ENCODE assay signal across 8 cellular contexts in the genomic region with DNA sequence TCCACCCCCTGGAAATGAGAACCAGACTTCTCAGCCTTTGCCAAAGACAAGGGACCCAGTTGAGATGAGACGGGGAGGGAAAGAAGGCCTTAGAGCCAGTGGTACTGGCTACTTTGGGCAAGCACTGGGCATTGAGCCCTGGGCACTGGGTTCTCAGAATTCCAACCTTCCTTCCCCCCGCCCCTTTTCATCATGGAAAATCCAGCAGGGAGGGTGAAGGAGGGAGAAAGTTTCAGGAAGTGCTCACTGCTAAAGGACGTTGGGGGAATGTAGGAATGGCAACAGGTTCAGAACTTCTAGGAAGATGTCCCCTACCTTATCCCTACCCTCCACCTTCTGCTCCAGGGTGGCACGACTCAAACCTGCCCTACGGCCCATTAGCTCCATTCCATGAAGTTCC. TPM values are rescaled to one million over a fixed set of nuclear protein-coding genes. Genes with fewer than 3 reads are reported as not detected.
DNase-seq lines count a peak whose midpoint lies in the region; ATAC-seq and TF ChIP-seq lines count a peak whose summit lies in the region.

No MANE protein-coding gene starts in this region.

- H3K4me3 Mint-ChIP-seq in activated T-helper 2 cell treated with anti-CD3 and anti-CD28 coated beads, Interferon-gamma antibody, Interleukin-2, Interleukin-4, amounts not matched to agents 10 μg/mL and 5 μg/mL and 100 μg/mL, durations not matched to agents 14 hours and 24 hours and 36 hours (ENCODE audit: low read depth): peak overlapping the region; percentile 97
- H3K4me3 Mint-ChIP-seq in stimulated activated effector memory CD8-positive, alpha-beta T cell treated with anti-CD3 and anti-CD28 coated beads, Interleukin-12 subunit alpha, Interleukin-12 subunit beta, amount 100 ng/mL, for 72 hours: peak overlapping the region; percentile 87

- H3K79me2 ChIP-seq in HCT116 (ENCODE audit: insufficient read depth, low read length): peaks cover 6% of the 10 kb centered on the region; the same call in 1 of the 2 replicates

- H3K27me3 ChIP-seq in HCT116 (ENCODE audit: insufficient read depth, low read length) (no peaks in the 10 kb centered on the region), HAP-1 (ENCODE audit: low read depth) (no peaks in the 10 kb centered on the region)

- H3K9me2 ChIP-seq in HCT116 (ENCODE audit: insufficient read depth): no peaks in the 10 kb centered on the region

- ATAC-seq in HCT116 (no peak), HG03565 (IDR thresholded peaks at IDR 0.05; ENCODE audit: unreplicated experiment) (no peak)
- ATAC-seq in stimulated activated effector memory CD8-positive, alpha-beta T cell treated with anti-CD3 and anti-CD28 coated beads, Interleukin-12 subunit alpha, Interleukin-12 subunit beta, amount 100 ng/mL, for 72 hours: no peak

- peak overlapping the region; percentile 93 for H3K9ac ChIP-seq in HCT116 (ENCODE audit: low read length)

- POLR2A ChIA-PET in HCT116 (lab: Charles Lee): interaction anchor here (1.1 to 3.0 kb wide), 3 partner anchors 9 to 40 kb away, joined by 3 to 14 read pairs (median 3); a partner anchor contains a TSS

- no peak for TF ChIP-seq RAD21 in HCT116 (IDR thresholded peaks at IDR 0.05; ENCODE audit: low read depth)

- H4K20me1 ChIP-seq in HCT116 (ENCODE audit: insufficient read depth): no peaks in the 10 kb centered on the region

- no peak for TF ChIP-seq POLR2A in HCT116 (IDR thresholded peaks at IDR 0.05; ENCODE audit: borderline replicate concordance, extremely low read depth, insufficient read depth, insufficient read length)

- BruUV-seq in HCT116 (replicated peaks; lab: Mats Ljungman, UMichigan): no TSS peak

- peaks cover 17% of the 10 kb centered on the region for H3K36me3 Mint-ChIP-seq in activated T-helper 2 cell treated with anti-CD3 and anti-CD28 coated beads, Interferon-gamma antibody, Interleukin-2, Interleukin-4, amounts not matched to agents 10 μg/mL and 5 μg/mL and 100 μg/mL, durations not matched to agents 14 hours and 24 hours and 36 hours (ENCODE audit: low read depth)
- H3K36me3 Mint-ChIP-seq in stimulated activated effector memory CD8-positive, alpha-beta T cell treated with anti-CD3 and anti-CD28 coated beads, Interleukin-12 subunit alpha, Interleukin-12 subunit beta, amount 100 ng/mL, for 72 hours: peaks cover 34% of the 10 kb centered on the region

- H3K4me1 ChIP-seq in HCT116 (ENCODE audit: control insufficient read depth in 1 of 2, insufficient read depth in 2 of 2, low read length in 2 of 2) (peaks cover 48 to 72% of the 10 kb centered on the region in 2 experiments), HAP-1 (peaks cover 30% of the 10 kb centered on the region)

- H3K4me3 ChIP-seq in HCT116 (replicated peaks in 1 of 2; ENCODE audit: low read depth in 1 of 2, low read length in 2 of 2): peak overlapping the region; percentile 81 to 83
- H3K4me3 ChIP-seq in iPS-18c (ENCODE audit: insufficient read depth, low read depth, low read length): peak overlapping the region; percentile 70; the same call in 1 of the 2 replicates
- H3K4me3 ChIP-seq in HAP-1: no peak overlapping the region; the same call in 1 of the 2 replicates

- peak overlapping the region; percentile 97 for H3K27ac ChIP-seq in HCT116 (ENCODE audit: low read depth, low read length)

- DNase-seq in HCT116 (ENCODE audit: low read depth, low spot score): no peak
- no peak for DNase-seq in activated T-helper 2 cell treated with anti-CD3 and anti-CD28 coated beads, Interferon-gamma antibody, Interleukin-2, Interleukin-4, amounts not matched to agents 10 μg/mL and 5 μg/mL and 100 μg/mL, durations not matched to agents 14 hours and 24 hours and 36 hours (ENCODE audit: low spot score)
- DNase-seq in stimulated activated effector memory CD8-positive, alpha-beta T cell treated with anti-CD3 and anti-CD28 coated beads, Interleukin-12 subunit alpha, Interleukin-12 subunit beta, amount 100 ng/mL, for 72 hours (ENCODE audit: low spot score in 2 of 2): no peak
- no peak for DNase-seq in dermis blood vessel endothelial cell
- no peak for DNase-seq in glomerular visceral epithelial cell (ENCODE audit: extremely low spot score)
- no peak for DNase-seq in HAP-1 (ENCODE audit: low spot score in 2 of 2)

- H3K36me3 ChIP-seq in HCT116 (ENCODE audit: control insufficient read depth in 1 of 2, insufficient read depth in 2 of 2, low read length in 2 of 2): no peaks in the 10 kb centered on the region; a peak in 1 of 4 replicates
- H3K36me3 ChIP-seq in HAP-1 (replicated peaks): peaks cover 6% of the 10 kb centered on the region

- RAD21 ChIA-PET in HCT116 (lab: Charles Lee; ENCODE audit: low non-redundant PET in 1 of 2, low total read pairs in 2 of 2, uncharacterized antibody in 2 of 2, unreplicated experiment in 2 of 2): interaction anchor here in 1 of 2 experiments (1.0 kb wide), 1 partner anchor 53 kb away, joined by 3 read pairs; no protein-coding TSS in a partner anchor

- peak overlapping the region; percentile 90 for H3K4me2 ChIP-seq in HCT116 (ENCODE audit: low read length)

- CTCF ChIA-PET in HCT116 (lab: Charles Lee): interaction anchor here (1.5 to 1.7 kb wide), 2 partner anchors 12 to 20 kb away, joined by 4 read pairs; no protein-coding TSS in a partner anchor

- intact Hi-C loops in HCT116 (cut with micrococcal nuclease): loop anchor here (5.0 kb wide), 2 partner anchors 38 to 322 kb away; a partner anchor contains a TSS
- intact Hi-C loops in activated T-helper 2 cell treated with anti-CD3 and anti-CD28 coated beads, Interferon-gamma antibody, Interleukin-2, Interleukin-4, amounts not matched to agents 10 μg/mL and 5 μg/mL and 100 μg/mL, durations not matched to agents 14 hours and 24 hours and 36 hours (cut with micrococcal nuclease): loop anchor here (2.0 kb wide), 1 partner anchor 33 kb away; a partner anchor contains a TSS

- H2AFZ ChIP-seq in HCT116 (ENCODE audit: low read depth, low read length, poor library complexity, severe bottlenecking): no peak overlapping the region

- TF ChIP-seq CTCF in HCT116 (IDR thresholded peaks at IDR 0.05 in 2 of 3, conservative IDR thresholded peaks at IDR 0.05 in 1 of 3; ENCODE audit: borderline replicate concordance in 1 of 3, insufficient read depth in 1 of 3, low read depth in 2 of 3, low read length in 2 of 3): no peak

- H3K9me3 ChIP-seq in HCT116 (ENCODE audit: control insufficient read depth in 1 of 2, insufficient read depth in 1 of 2, low read depth in 1 of 2, low read length in 2 of 2): no peaks in the 10 kb centered on the region
- H3K9me3 ChIP-seq in iPS-18c (ENCODE audit: control insufficient read depth, insufficient read depth, low read length): no peaks in the 10 kb centered on the region
- H3K9me3 ChIP-seq in HAP-1: no peaks in the 10 kb centered on the region

- no peak overlapping the region for H3K27ac Mint-ChIP-seq in activated T-helper 2 cell treated with anti-CD3 and anti-CD28 coated beads, Interferon-gamma antibody, Interleukin-2, Interleukin-4, amounts not matched to agents 10 μg/mL and 5 μg/mL and 100 μg/mL, durations not matched to agents 14 hours and 24 hours and 36 hours
- H3K27ac Mint-ChIP-seq in stimulated activated effector memory CD8-positive, alpha-beta T cell treated with anti-CD3 and anti-CD28 coated beads, Interleukin-12 subunit alpha, Interleukin-12 subunit beta, amount 100 ng/mL, for 72 hours: peak overlapping the region; percentile 89

- peaks cover 19% of the 10 kb centered on the region for H3K4me1 Mint-ChIP-seq in activated T-helper 2 cell treated with anti-CD3 and anti-CD28 coated beads, Interferon-gamma antibody, Interleukin-2, Interleukin-4, amounts not matched to agents 10 μg/mL and 5 μg/mL and 100 μg/mL, durations not matched to agents 14 hours and 24 hours and 36 hours (ENCODE audit: low read depth)
- H3K4me1 Mint-ChIP-seq in stimulated activated effector memory CD8-positive, alpha-beta T cell treated with anti-CD3 and anti-CD28 coated beads, Interleukin-12 subunit alpha, Interleukin-12 subunit beta, amount 100 ng/mL, for 72 hours: peaks cover 45% of the 10 kb centered on the region

- no peaks in the 10 kb centered on the region for H3K9me3 Mint-ChIP-seq in activated T-helper 2 cell treated with anti-CD3 and anti-CD28 coated beads, Interferon-gamma antibody, Interleukin-2, Interleukin-4, amounts not matched to agents 10 μg/mL and 5 μg/mL and 100 μg/mL, durations not matched to agents 14 hours and 24 hours and 36 hours
- H3K9me3 Mint-ChIP-seq in stimulated activated effector memory CD8-positive, alpha-beta T cell treated with anti-CD3 and anti-CD28 coated beads, Interleukin-12 subunit alpha, Interleukin-12 subunit beta, amount 100 ng/mL, for 72 hours: no peaks in the 10 kb centered on the region

- H3K27me3 Mint-ChIP-seq in activated T-helper 2 cell treated with anti-CD3 and anti-CD28 coated beads, Interferon-gamma antibody, Interleukin-2, Interleukin-4, amounts not matched to agents 10 μg/mL and 5 μg/mL and 100 μg/mL, durations not matched to agents 14 hours and 24 hours and 36 hours (ENCODE audit: low read depth): peaks cover 2% of the 10 kb centered on the region

- in situ Hi-C loops in HAP-1 (cut with MboI; ENCODE audit: low sequenced_read_pairs): no loop called here

RNA-seq across cellular contexts. Expression of a gene that starts 4.2 kb away (rescaled TPM):
- 25.7 TPM for total RNA-seq in HCT116 (2021; ENCODE audit: unreplicated experiment)
- 16.3 and 17.3 TPM in 2 replicates for polyA plus RNA-seq in HCT116 (2012)
- 2.1 and 4.7 TPM in 2 replicates for total RNA-seq in activated T-helper 2 cell treated with anti-CD3 and anti-CD28 coated beads, Interferon-gamma antibody, Interleukin-2, Interleukin-4, amounts not matched to agents 10 μg/mL and 5 μg/mL and 100 μg/mL, durations not matched to agents 14 hours and 24 hours and 36 hours
- 56.2 and 56.5 TPM in 2 replicates for total RNA-seq in dermis blood vessel endothelial cell

RNA-seq across cellular contexts. Expression of a gene that starts 33.5 kb away (rescaled TPM):
- total RNA-seq in HCT116 (2021; ENCODE audit: unreplicated experiment) (47.5 TPM), dermis blood vessel endothelial cell (13.1 and 16.5 TPM in 2 replicates)
- polyA plus RNA-seq in HCT116 (2012): 48.1 and 55.1 TPM in 2 replicates
- total RNA-seq in activated T-helper 2 cell treated with anti-CD3 and anti-CD28 coated beads, Interferon-gamma antibody, Interleukin-2, Interleukin-4, amounts not matched to agents 10 μg/mL and 5 μg/mL and 100 μg/mL, durations not matched to agents 14 hours and 24 hours and 36 hours: 35.1 and 36.2 TPM in 2 replicates

RNA-seq across cellular contexts. Expression of a gene that starts 39.4 kb away (rescaled TPM):
- total RNA-seq in HCT116 (2021; ENCODE audit: unreplicated experiment) (809 TPM), dermis blood vessel endothelial cell (1,240 and 1,351 TPM in 2 replicates)
- 589 and 640 TPM in 2 replicates for polyA plus RNA-seq in HCT116 (2012)
- 474 and 503 TPM in 2 replicates for total RNA-seq in activated T-helper 2 cell treated with anti-CD3 and anti-CD28 coated beads, Interferon-gamma antibody, Interleukin-2, Interleukin-4, amounts not matched to agents 10 μg/mL and 5 μg/mL and 100 μg/mL, durations not matched to agents 14 hours and 24 hours and 36 hours

RNA-seq across cellular contexts. Expression of a gene that starts 51.8 kb away (rescaled TPM):
- 83.4 TPM for total RNA-seq in HCT116 (2021; ENCODE audit: unreplicated experiment)
- 89.0 and 110 TPM in 2 replicates for polyA plus RNA-seq in HCT116 (2012)
- total RNA-seq in activated T-helper 2 cell treated with anti-CD3 and anti-CD28 coated beads, Interferon-gamma antibody, Interleukin-2, Interleukin-4, amounts not matched to agents 10 μg/mL and 5 μg/mL and 100 μg/mL, durations not matched to agents 14 hours and 24 hours and 36 hours: 0.46 TPM in 1 of 2 replicates, not detected in the other
- 4.9 and 7.0 TPM in 2 replicates for total RNA-seq in dermis blood vessel endothelial cell

RNA-seq across cellular contexts. Expression of a gene that starts 57.6 kb away (rescaled TPM):
- total RNA-seq in HCT116 (2021; ENCODE audit: unreplicated experiment) (0.17 TPM), dermis blood vessel endothelial cell (not detected in 2 replicates)
- 0.14 and 0.22 TPM in 2 replicates for polyA plus RNA-seq in HCT116 (2012)
- total RNA-seq in activated T-helper 2 cell treated with anti-CD3 and anti-CD28 coated beads, Interferon-gamma antibody, Interleukin-2, Interleukin-4, amounts not matched to agents 10 μg/mL and 5 μg/mL and 100 μg/mL, durations not matched to agents 14 hours and 24 hours and 36 hours: not detected in 2 replicates
